In the genomic region with DNA sequence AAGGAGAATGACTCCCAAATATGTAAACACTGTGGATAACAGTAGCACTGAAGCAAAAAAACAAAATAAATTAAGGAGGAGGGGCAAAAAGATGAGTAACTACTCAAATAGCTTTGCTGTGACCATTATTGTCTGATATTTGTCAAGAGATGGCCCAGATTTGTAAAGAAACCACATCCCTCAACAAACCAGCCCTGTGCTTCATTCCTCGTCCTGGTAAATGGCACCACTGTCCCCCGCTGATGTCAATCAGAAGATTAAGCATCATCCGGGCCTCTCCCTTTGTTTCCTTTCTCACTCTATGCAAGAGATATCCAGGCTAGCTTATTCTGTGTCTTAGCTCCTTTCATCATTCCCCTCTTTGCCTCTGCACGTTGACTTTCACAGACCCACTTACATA, we compare ENCODE assay signal across 11 cellular contexts.
A peak's percentile ranks its signal among the peaks of the same experiment; 100 is the strongest.
DNase-seq lines count a peak whose midpoint lies in the region; ATAC-seq and TF ChIP-seq lines count a peak whose summit lies in the region.
"Had no signal": no experiment of that assay in that cellular context is flagged by ENCODE, and none has a peak within 500 bp of the region (broad histone marks: within the 10 kb centered on the region; RNA-seq: fewer than 3 reads in every experiment).

No MANE protein-coding gene starts in this region.

- H3K27me3 ChIP-seq in GM23338 (ENCODE audit: insufficient read depth): no peaks in the 10 kb centered on the region
- H3K27me3 ChIP-seq in mammary epithelial cell (ENCODE audit: insufficient read depth, low read length): no peaks in the 10 kb centered on the region
- H3K27me3 ChIP-seq in left lung: no peaks in the 10 kb centered on the region
- H3K27me3 ChIP-seq in suprapubic skin: no peaks in the 10 kb centered on the region

- no peaks in the 10 kb centered on the region for H3F3A ChIP-seq in GM23338 (replicated peaks; ENCODE audit: low read depth)

- peaks cover 9% of the 10 kb centered on the region for H3K4me1 Mint-ChIP-seq in GM23338
- H3K4me1 Mint-ChIP-seq in activated naive CD8-positive, alpha-beta T cell treated with anti-CD3 and anti-CD28 coated beads for 36 hours: no peaks in the 10 kb centered on the region

- no peak for DNase-seq in GM23338 (ENCODE audit: low spot score)
- peak; percentile 17 for DNase-seq in mammary epithelial cell
- no peak for DNase-seq in left lung
- no peak for DNase-seq in suprapubic skin (ENCODE audit: low spot score in 2 of 2)
- no peak for DNase-seq in activated CD4-positive, alpha-beta T cell treated with anti-CD3 and anti-CD28 coated beads, Interleukin-2, amount 50 U/mL, for 4 hours
- no peak for DNase-seq in ureter (ENCODE audit: low spot score)
- DNase-seq in activated naive CD8-positive, alpha-beta T cell treated with anti-CD3 and anti-CD28 coated beads for 36 hours: no peak
- DNase-seq: amniotic stem cell; naive thymus-derived CD4-positive, alpha-beta T cell had no signal

- no TSS peak for BruUV-seq in mammary epithelial cell (replicated peaks; lab: Mats Ljungman, UMichigan)

- no peak overlapping the region for H3K27ac ChIP-seq in GM23338 (ENCODE audit: low read depth)
- no peak overlapping the region for H3K27ac ChIP-seq in mammary epithelial cell (ENCODE audit: insufficient read depth, low read depth, low read length)
- peak overlapping the region in 1 of 2 donors; percentile 95 for H3K27ac ChIP-seq in left lung
- peak overlapping the region; percentile 30 for H3K27ac ChIP-seq in suprapubic skin
- H3K27ac ChIP-seq: SK-N-MC had no signal

- no peaks in the 10 kb centered on the region for H3K79me2 ChIP-seq in GM23338 (replicated peaks; ENCODE audit: insufficient read depth)
- H3K79me2 ChIP-seq in mammary epithelial cell (ENCODE audit: insufficient read depth, low read length): no peaks in the 10 kb centered on the region

- H4K20me1 ChIP-seq in GM23338 (replicated peaks; ENCODE audit: insufficient read depth): no peaks in the 10 kb centered on the region
- H4K20me1 ChIP-seq in mammary epithelial cell (ENCODE audit: insufficient read depth, low read length): no peaks in the 10 kb centered on the region

- ATAC-seq in GM23338 (no peak), left lung (no peak), HG03432 (IDR thresholded peaks at IDR 0.05; ENCODE audit: unreplicated experiment) (no peak)
- ATAC-seq: naive thymus-derived CD4-positive, alpha-beta T cell had no signal

- no peaks in the 10 kb centered on the region for H3K36me3 Mint-ChIP-seq in GM23338 (ENCODE audit: low read depth)
- H3K36me3 Mint-ChIP-seq in activated naive CD8-positive, alpha-beta T cell treated with anti-CD3 and anti-CD28 coated beads for 36 hours: no peaks in the 10 kb centered on the region
- H3K36me3 Mint-ChIP-seq: naive thymus-derived CD4-positive, alpha-beta T cell had no signal

- TF ChIP-seq POLR2A in suprapubic skin (IDR thresholded peaks at IDR 0.05): no peak

- intact Hi-C loops in mammary epithelial cell (cut with micrococcal nuclease) (no loop called here), left lung (cut with DNase I) (no loop called here)

- H3K4me3 Mint-ChIP-seq in GM23338: no peak overlapping the region
- no peak overlapping the region for H3K4me3 Mint-ChIP-seq in activated naive CD8-positive, alpha-beta T cell treated with anti-CD3 and anti-CD28 coated beads for 36 hours
- H3K4me3 Mint-ChIP-seq: naive thymus-derived CD4-positive, alpha-beta T cell had no signal

- dilution Hi-C loops in mammary epithelial cell (cut with HindIII; ENCODE audit: low sequenced_read_pairs): no loop called here

- no peak overlapping the region for H3K9ac ChIP-seq in mammary epithelial cell (ENCODE audit: insufficient read depth, low read length)

- H2AFZ ChIP-seq in GM23338 (0 out of 2 replicates have a peak overlapping the region, but pooled peaks have one; percentile 19), mammary epithelial cell (ENCODE audit: low read depth, low read length) (peak overlapping the region; percentile 6)

- no peak for TF ChIP-seq EP300 in suprapubic skin (IDR thresholded peaks at IDR 0.05)

- no peak overlapping the region for H3K4me2 ChIP-seq in GM23338
- H3K4me2 ChIP-seq in mammary epithelial cell (ENCODE audit: insufficient read depth, low read depth, low read length): peak overlapping the region; percentile 59

- no peaks in the 10 kb centered on the region for H3K9me2 ChIP-seq in GM23338 (ENCODE audit: insufficient read depth)

- in situ Hi-C loops in mammary epithelial cell (cut with MboI; ENCODE audit: low sequenced_read_pairs in 2 of 2): no loop called here

- TF ChIP-seq CTCF in GM23338 (conservative IDR thresholded peaks at IDR 0.05; ENCODE audit: low read depth in 2 of 2): no peak
- TF ChIP-seq CTCF in mammary epithelial cell (conservative IDR thresholded peaks at IDR 0.05 in 1 of 2, IDR thresholded peaks at IDR 0.05 in 1 of 2; ENCODE audit: extremely low read depth in 1 of 2, insufficient read depth in 1 of 2, low read depth in 1 of 2, low read length in 2 of 2): no peak
- no peak for TF ChIP-seq CTCF in left lung (IDR thresholded peaks at IDR 0.05)
- TF ChIP-seq CTCF in suprapubic skin (IDR thresholded peaks at IDR 0.05): no peak

- no peaks in the 10 kb centered on the region for H3K36me3 ChIP-seq in GM23338 (ENCODE audit: insufficient read depth)
- no peaks in the 10 kb centered on the region for H3K36me3 ChIP-seq in mammary epithelial cell (ENCODE audit: insufficient read depth, low read length)
- H3K36me3 ChIP-seq in left lung: peaks cover 0 to 40% of the 10 kb centered on the region in 2 donors
- H3K36me3 ChIP-seq in suprapubic skin: peaks cover 6% of the 10 kb centered on the region

- H3K4me3 ChIP-seq in GM23338 (no peak overlapping the region), mammary epithelial cell (replicated peaks in 1 of 3; ENCODE audit: insufficient read depth in 1 of 3, low read depth in 2 of 3, low read length in 3 of 3) (no peak overlapping the region), left lung (peak overlapping the region; percentile 31 to 36), suprapubic skin (peak overlapping the region; percentile 47)

- H3K9me3 ChIP-seq in mammary epithelial cell (replicated peaks; ENCODE audit: insufficient read depth, low read length): no peaks in the 10 kb centered on the region
- H3K9me3 ChIP-seq in left lung: no peaks in the 10 kb centered on the region
- H3K9me3 ChIP-seq in suprapubic skin: no peaks in the 10 kb centered on the region

- no peaks in the 10 kb centered on the region for H3K9me3 Mint-ChIP-seq in GM23338
- no peaks in the 10 kb centered on the region for H3K9me3 Mint-ChIP-seq in activated naive CD8-positive, alpha-beta T cell treated with anti-CD3 and anti-CD28 coated beads for 36 hours
- H3K9me3 Mint-ChIP-seq: naive thymus-derived CD4-positive, alpha-beta T cell had no signal

- H3K4me1 ChIP-seq in GM23338 (ENCODE audit: insufficient read depth) (no peaks in the 10 kb centered on the region), mammary epithelial cell (ENCODE audit: insufficient read depth, low read length) (peaks cover 19% of the 10 kb centered on the region), left lung (no peaks in the 10 kb centered on the region), suprapubic skin (peaks cover 5% of the 10 kb centered on the region)

- no peaks in the 10 kb centered on the region for H3K27me3 Mint-ChIP-seq in GM23338 (ENCODE audit: insufficient read depth, low read depth, poor library complexity)
- H3K27me3 Mint-ChIP-seq in activated naive CD8-positive, alpha-beta T cell treated with anti-CD3 and anti-CD28 coated beads for 36 hours: peaks cover 7% of the 10 kb centered on the region

- CTCF ChIA-PET in mammary epithelial cell (lab: Charles Lee; ENCODE audit: low non-redundant PET): no interaction called here

- WGBS in mammary epithelial cell (ENCODE audit: low coverage, missing lambda C conversion rate): 48% methylated on average over 4 of the region's 4 CpGs
- WGBS in suprapubic skin: 49% methylated on average over 4 of the region's 4 CpGs

- no peak overlapping the region for H3K27ac Mint-ChIP-seq in GM23338
- H3K27ac Mint-ChIP-seq in activated naive CD8-positive, alpha-beta T cell treated with anti-CD3 and anti-CD28 coated beads for 36 hours: no peak overlapping the region
- H3K27ac Mint-ChIP-seq: naive thymus-derived CD4-positive, alpha-beta T cell had no signal

TF ChIP-seq in GM23338, 12 proteins besides CTCF, POLR2A, EP300 and RAD21 (continues in another document):
- TF ChIP-seq ZNF331 (CRISPR knock-in tag; IDR thresholded peaks at IDR 0.05; ENCODE audit: low read depth) (no peak), CREB1 (CRISPR knock-in tag; IDR thresholded peaks at IDR 0.05; ENCODE audit: low read depth) (no peak)
- TF ChIP-seq, protein P1, sequence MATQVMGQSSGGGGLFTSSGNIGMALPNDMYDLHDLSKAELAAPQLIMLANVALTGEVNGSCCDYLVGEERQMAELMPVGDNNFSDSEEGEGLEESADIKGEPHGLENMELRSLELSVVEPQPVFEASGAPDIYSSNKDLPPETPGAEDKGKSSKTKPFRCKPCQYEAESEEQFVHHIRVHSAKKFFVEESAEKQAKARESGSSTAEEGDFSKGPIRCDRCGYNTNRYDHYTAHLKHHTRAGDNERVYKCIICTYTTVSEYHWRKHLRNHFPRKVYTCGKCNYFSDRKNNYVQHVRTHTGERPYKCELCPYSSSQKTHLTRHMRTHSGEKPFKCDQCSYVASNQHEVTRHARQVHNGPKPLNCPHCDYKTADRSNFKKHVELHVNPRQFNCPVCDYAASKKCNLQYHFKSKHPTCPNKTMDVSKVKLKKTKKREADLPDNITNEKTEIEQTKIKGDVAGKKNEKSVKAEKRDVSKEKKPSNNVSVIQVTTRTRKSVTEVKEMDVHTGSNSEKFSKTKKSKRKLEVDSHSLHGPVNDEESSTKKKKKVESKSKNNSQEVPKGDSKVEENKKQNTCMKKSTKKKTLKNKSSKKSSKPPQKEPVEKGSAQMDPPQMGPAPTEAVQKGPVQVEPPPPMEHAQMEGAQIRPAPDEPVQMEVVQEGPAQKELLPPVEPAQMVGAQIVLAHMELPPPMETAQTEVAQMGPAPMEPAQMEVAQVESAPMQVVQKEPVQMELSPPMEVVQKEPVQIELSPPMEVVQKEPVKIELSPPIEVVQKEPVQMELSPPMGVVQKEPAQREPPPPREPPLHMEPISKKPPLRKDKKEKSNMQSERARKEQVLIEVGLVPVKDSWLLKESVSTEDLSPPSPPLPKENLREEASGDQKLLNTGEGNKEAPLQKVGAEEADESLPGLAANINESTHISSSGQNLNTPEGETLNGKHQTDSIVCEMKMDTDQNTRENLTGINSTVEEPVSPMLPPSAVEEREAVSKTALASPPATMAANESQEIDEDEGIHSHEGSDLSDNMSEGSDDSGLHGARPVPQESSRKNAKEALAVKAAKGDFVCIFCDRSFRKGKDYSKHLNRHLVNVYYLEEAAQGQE (IDR thresholded peaks at IDR 0.05; ENCODE audit: unreplicated experiment): no peak

Comparison
In these comparisons a context has a peak if more than half of its experiments do, and no peak if none do; other contexts are left out.
1. H3K4me3 ChIP-seq: peak in left lung (2 of 2) and suprapubic skin (single experiment); none in GM23338 (single experiment) and mammary epithelial cell (0 of 3).